In the genomic region with DNA sequence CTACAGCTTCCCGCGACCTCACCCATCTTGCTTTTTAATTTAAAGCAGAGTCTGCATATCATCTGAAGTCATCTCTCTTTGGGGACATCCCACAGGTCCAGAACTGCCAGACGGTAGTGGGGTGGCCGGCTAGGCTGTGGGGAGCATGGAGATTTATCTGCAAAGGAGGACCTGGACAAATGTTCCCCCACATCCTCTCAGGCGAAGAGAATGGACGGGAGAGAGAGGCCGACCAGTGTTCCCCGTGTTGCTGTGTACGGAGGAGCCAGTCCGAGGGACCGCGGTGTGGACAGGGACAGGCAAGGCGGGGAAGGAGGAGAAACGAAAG, we compare ENCODE assay signal across 8 cellular contexts. TPM values are rescaled to one million over a fixed set of nuclear protein-coding genes. Genes with fewer than 3 reads are reported as not detected.
DNase-seq lines count a peak whose midpoint lies in the region; ATAC-seq and TF ChIP-seq lines count a peak whose summit lies in the region.

No MANE protein-coding gene starts in this region.

- peak overlapping the region; percentile 28 for H2AFZ ChIP-seq in hepatocyte

- intact Hi-C loops in activated T-helper 2 cell treated with anti-CD3 and anti-CD28 coated beads, Interferon-gamma antibody, Interleukin-2, Interleukin-4, amounts not matched to agents 10 μg/mL and 5 μg/mL and 100 μg/mL, durations not matched to agents 14 hours and 24 hours and 36 hours (cut with micrococcal nuclease): loop anchor here (5.0 kb wide), 1 partner anchor 36 kb away; a partner anchor contains a TSS

- no peaks in the 10 kb centered on the region for H3K9me3 ChIP-seq in hepatocyte (ENCODE audit: low read depth)

- H3K4me1 ChIP-seq in hepatocyte (ENCODE audit: insufficient read depth): peaks cover 13% of the 10 kb centered on the region

- peaks cover 23% of the 10 kb centered on the region for H3K4me1 Mint-ChIP-seq in activated T-helper 2 cell treated with anti-CD3 and anti-CD28 coated beads, Interferon-gamma antibody, Interleukin-2, Interleukin-4, amounts not matched to agents 10 μg/mL and 5 μg/mL and 100 μg/mL, durations not matched to agents 14 hours and 24 hours and 36 hours (ENCODE audit: low read depth)

- H3K4me3 ChIP-seq in hepatocyte (peak overlapping the region; percentile 39), retinal pigment epithelial cell (ENCODE audit: low read length) (peak overlapping the region; percentile 39)

- H3K4me3 Mint-ChIP-seq in activated T-helper 2 cell treated with anti-CD3 and anti-CD28 coated beads, Interferon-gamma antibody, Interleukin-2, Interleukin-4, amounts not matched to agents 10 μg/mL and 5 μg/mL and 100 μg/mL, durations not matched to agents 14 hours and 24 hours and 36 hours (ENCODE audit: low read depth): peak overlapping the region; percentile 54

- H3K36me3 Mint-ChIP-seq in activated T-helper 2 cell treated with anti-CD3 and anti-CD28 coated beads, Interferon-gamma antibody, Interleukin-2, Interleukin-4, amounts not matched to agents 10 μg/mL and 5 μg/mL and 100 μg/mL, durations not matched to agents 14 hours and 24 hours and 36 hours (ENCODE audit: low read depth): peaks cover 3% of the 10 kb centered on the region

- H3K79me2 ChIP-seq in hepatocyte: no peaks in the 10 kb centered on the region

- H3K27me3 Mint-ChIP-seq in activated T-helper 2 cell treated with anti-CD3 and anti-CD28 coated beads, Interferon-gamma antibody, Interleukin-2, Interleukin-4, amounts not matched to agents 10 μg/mL and 5 μg/mL and 100 μg/mL, durations not matched to agents 14 hours and 24 hours and 36 hours (ENCODE audit: low read depth): peaks cover 59% of the 10 kb centered on the region

- no peak for ATAC-seq in GM19395 (IDR thresholded peaks at IDR 0.05; ENCODE audit: unreplicated experiment)
- no peak for ATAC-seq in omental fat pad (ENCODE audit: low FRiP score)

- peak; percentile 19 for DNase-seq in EH (ENCODE audit: low read depth)
- no peak for DNase-seq in activated T-helper 2 cell treated with anti-CD3 and anti-CD28 coated beads, Interferon-gamma antibody, Interleukin-2, Interleukin-4, amounts not matched to agents 10 μg/mL and 5 μg/mL and 100 μg/mL, durations not matched to agents 14 hours and 24 hours and 36 hours (ENCODE audit: low spot score)
- DNase-seq in hepatocyte (ENCODE audit: low spot score): no peak
- no peak for DNase-seq in retinal pigment epithelial cell (ENCODE audit: low read depth)
- no peak for DNase-seq in NCI-H526 (lab: John Stamatoyannopoulos, UW)
- no peak for DNase-seq in DMS 273 (lab: John Stamatoyannopoulos, UW; ENCODE audit: unreplicated experiment)
- no peak for DNase-seq in omental fat pad (ENCODE audit: low spot score)

- H3K27me3 ChIP-seq in hepatocyte: peaks cover 82% of the 10 kb centered on the region

- H3K27ac ChIP-seq in hepatocyte: no peak overlapping the region

- WGBS in hepatocyte (ENCODE audit: low lambda C conversion rate, missing lambda C conversion rate): 17% methylated on average over 14 of the region's 14 CpGs

- no peak overlapping the region for H3K27ac Mint-ChIP-seq in activated T-helper 2 cell treated with anti-CD3 and anti-CD28 coated beads, Interferon-gamma antibody, Interleukin-2, Interleukin-4, amounts not matched to agents 10 μg/mL and 5 μg/mL and 100 μg/mL, durations not matched to agents 14 hours and 24 hours and 36 hours

- H3K9me3 Mint-ChIP-seq in activated T-helper 2 cell treated with anti-CD3 and anti-CD28 coated beads, Interferon-gamma antibody, Interleukin-2, Interleukin-4, amounts not matched to agents 10 μg/mL and 5 μg/mL and 100 μg/mL, durations not matched to agents 14 hours and 24 hours and 36 hours: no peaks in the 10 kb centered on the region

- no peak for TF ChIP-seq CTCF in hepatocyte (IDR thresholded peaks at IDR 0.05; ENCODE audit: poor library complexity)
- no peak for TF ChIP-seq CTCF in retinal pigment epithelial cell (conservative IDR thresholded peaks at IDR 0.05; ENCODE audit: low read depth, low read length)
- TF ChIP-seq CTCF in omental fat pad (IDR thresholded peaks at IDR 0.05): no peak

- H3K4me2 ChIP-seq in hepatocyte: peak overlapping the region; percentile 89

- no peaks in the 10 kb centered on the region for H3K36me3 ChIP-seq in hepatocyte (replicated peaks; ENCODE audit: insufficient read depth, low read depth)

- H4K20me1 ChIP-seq in hepatocyte (ENCODE audit: insufficient read depth, poor library complexity, severe bottlenecking): no peaks in the 10 kb centered on the region

- H3K9me2 ChIP-seq in hepatocyte (replicated peaks; ENCODE audit: insufficient read depth): no peaks in the 10 kb centered on the region

RNA-seq across cellular contexts. Expression of a gene that starts 0.7 kb away (rescaled TPM):
- total RNA-seq in activated T-helper 2 cell treated with anti-CD3 and anti-CD28 coated beads, Interferon-gamma antibody, Interleukin-2, Interleukin-4, amounts not matched to agents 10 μg/mL and 5 μg/mL and 100 μg/mL, durations not matched to agents 14 hours and 24 hours and 36 hours: not detected in 2 replicates
- total RNA-seq in hepatocyte: 0.60 TPM in 1 of 2 replicates, not detected in the other
- polyA plus RNA-seq in hepatocyte: 0.26 TPM in 1 of 2 replicates, not detected in the other
- total RNA-seq in omental fat pad: 100 to 1,000 TPM in 2 of 4 donors, 10 to 100 TPM in 2; 43.1 to 339 (median 186) TPM

RNA-seq across cellular contexts. Expression of a gene that starts 6.2 kb away (rescaled TPM):
- 181 and 184 TPM in 2 replicates for total RNA-seq in activated T-helper 2 cell treated with anti-CD3 and anti-CD28 coated beads, Interferon-gamma antibody, Interleukin-2, Interleukin-4, amounts not matched to agents 10 μg/mL and 5 μg/mL and 100 μg/mL, durations not matched to agents 14 hours and 24 hours and 36 hours
- total RNA-seq in hepatocyte: 42.3 and 65.5 TPM in 2 replicates
- polyA plus RNA-seq in hepatocyte: 105 and 121 TPM in 2 replicates
- total RNA-seq in omental fat pad: 1,000 to 10,000 TPM in 2 of 4 donors, 100 to 1,000 TPM in 2; 386 to 3,925 (median 1,028) TPM

RNA-seq across cellular contexts. Expression of a gene that starts 6.7 kb away (rescaled TPM):
- total RNA-seq in activated T-helper 2 cell treated with anti-CD3 and anti-CD28 coated beads, Interferon-gamma antibody, Interleukin-2, Interleukin-4, amounts not matched to agents 10 μg/mL and 5 μg/mL and 100 μg/mL, durations not matched to agents 14 hours and 24 hours and 36 hours: 7.6 and 8.3 TPM in 2 replicates
- total RNA-seq in hepatocyte (not detected in 2 replicates), omental fat pad (1,000 to 10,000 TPM in 1 of 4 donors, 100 to 1,000 TPM in 2, 10 to 100 TPM in 1; 88.4 to 1,854 (median 643) TPM)
- polyA plus RNA-seq in hepatocyte: 1.9 and 2.7 TPM in 2 replicates

RNA-seq across cellular contexts. Expression of a gene that starts 19.9 kb away (rescaled TPM):
- not detected in 2 replicates for total RNA-seq in activated T-helper 2 cell treated with anti-CD3 and anti-CD28 coated beads, Interferon-gamma antibody, Interleukin-2, Interleukin-4, amounts not matched to agents 10 μg/mL and 5 μg/mL and 100 μg/mL, durations not matched to agents 14 hours and 24 hours and 36 hours
- total RNA-seq in hepatocyte (not detected in 2 replicates), omental fat pad (not detected)
- polyA plus RNA-seq in hepatocyte: 0.47 and 2.2 TPM in 2 replicates

RNA-seq across cellular contexts. Expression of a gene that starts 23.4 kb away (rescaled TPM):
- total RNA-seq in activated T-helper 2 cell treated with anti-CD3 and anti-CD28 coated beads, Interferon-gamma antibody, Interleukin-2, Interleukin-4, amounts not matched to agents 10 μg/mL and 5 μg/mL and 100 μg/mL, durations not matched to agents 14 hours and 24 hours and 36 hours: 827 and 878 TPM in 2 replicates
- total RNA-seq in hepatocyte (64.9 and 70.3 TPM in 2 replicates), omental fat pad (1,000 to 10,000 TPM in 2 of 4 donors, 100 to 1,000 TPM in 2; 301 to 1,668 (median 935) TPM)
- polyA plus RNA-seq in hepatocyte: 914 and 1,143 TPM in 2 replicates

Comparison
In these comparisons a context has a peak if more than half of its experiments do, and no peak if none do; other contexts are left out.
1. RNA of a gene that starts 0.7 kb away (total RNA-seq): 43.1 to 339 TPM in omental fat pad; 0.60 TPM in hepatocyte and not detected in activated T-helper 2 cell treated with anti-CD3 and anti-CD28 coated beads, Interferon-gamma antibody, Interleukin-2, Interleukin-4, amounts not matched to agents 10 μg/mL and 5 μg/mL and 100 μg/mL, durations not matched to agents 14 hours and 24 hours and 36 hours; every median in the first group is over 10 times any median in the second.